25 cellular contexts compared by ENCODE assay signal in genomic region chr3:39005295-39005694, GRCh38. TPM values are rescaled to one million over a fixed set of nuclear protein-coding genes. Genes with fewer than 3 reads are reported as not detected.
DNase-seq lines count a peak whose midpoint lies in the region; ATAC-seq and TF ChIP-seq lines count a peak whose summit lies in the region.
"Had no signal": no experiment of that assay in that cellular context is flagged by ENCODE, and none has a peak within 500 bp of the region (broad histone marks: within the 10 kb centered on the region; RNA-seq: fewer than 3 reads in every experiment).

No MANE protein-coding gene starts in this region.

- peaks cover 2 to 4% of the 10 kb centered on the region in 2 experiments; a peak in 3 of 4 replicates for H3K4me1 Mint-ChIP-seq in H9
- peaks cover 3% of the 10 kb centered on the region for H3K4me1 Mint-ChIP-seq in chondrocyte (ENCODE audit: low read depth)
- H3K4me1 Mint-ChIP-seq: B cell; CD8-positive, alpha-beta memory T cell had no signal

- DNase-seq in H9 (no peak), chondrocyte (ENCODE audit: low spot score) (no peak), mesenchymal stem cell (no peak), Right ventricle myocardium inferior (ENCODE audit: missing footprints) (no peak), CD1c-positive myeloid dendritic cell (ENCODE audit: extremely low spot score) (no peak), A673 (ENCODE audit: low spot score) (no peak)
- DNase-seq: 8988T; CD4-positive, CD25-positive, alpha-beta regulatory T cell; CD8-positive, alpha-beta memory T cell; COR-L47; DMS 273 treated with DMSO at 0.1 percent for 48 hours; DMS53; DND-41; EL; HCEC 1CT; IMR-90 had no signal

- no peaks in the 10 kb centered on the region for H3K23me2 ChIP-seq in H9 (ENCODE audit: insufficient read length, low read depth, low read length, poor library complexity, severe bottlenecking)

- CTCF ChIA-PET in A673 (lab: Charles Lee): no interaction called here

- H3K23ac ChIP-seq in H9 (ENCODE audit: insufficient read length, low read depth, low read length) (no peak overlapping the region), mesenchymal stem cell (ENCODE audit: low read length in 2 of 2) (no peak overlapping the region)

- ATAC-seq in GM18511 (IDR thresholded peaks at IDR 0.05; ENCODE audit: unreplicated experiment) (peak; percentile 58), GM21825 (IDR thresholded peaks at IDR 0.05; ENCODE audit: unreplicated experiment) (no peak), Right ventricle myocardium inferior (no peak)
- ATAC-seq: K562 had no signal

- H2BK20ac ChIP-seq in H9 (ENCODE audit: low read depth, low read length, poor library complexity, severe bottlenecking): no peak overlapping the region

- H4K91ac ChIP-seq in H9 (ENCODE audit: insufficient read length, low read depth, low read length) (no peak overlapping the region), mesenchymal stem cell (ENCODE audit: low read length) (no peak overlapping the region)

- H3K9me3 ChIP-seq in H9 (ENCODE audit: control insufficient read depth, low read depth, low read length) (no peaks in the 10 kb centered on the region), mesenchymal stem cell (ENCODE audit: control insufficient read depth, low read length) (no peaks in the 10 kb centered on the region), A673 (ENCODE audit: low read depth, low read length, poor library complexity, severe bottlenecking) (no peaks in the 10 kb centered on the region)

- H3K79me1 ChIP-seq in H9 (ENCODE audit: insufficient read depth, low read depth, low read length, poor library complexity, severe bottlenecking) (no peaks in the 10 kb centered on the region), mesenchymal stem cell (replicated peaks; ENCODE audit: low read length, poor library complexity, severe bottlenecking) (no peaks in the 10 kb centered on the region)

- no peak overlapping the region for H3K9ac ChIP-seq in H9 (ENCODE audit: extremely low read depth, insufficient read length, low read length)
- no peak overlapping the region for H3K9ac ChIP-seq in mesenchymal stem cell (ENCODE audit: low read length)
- H3K9ac ChIP-seq: BLaER1 treated with 17β-estradiol and CSF1 and Interleukin-3, amounts not matched to agents 10 nM and 100 nM had no signal

- H2AK5ac ChIP-seq in H9 (ENCODE audit: insufficient read length, low read length) (no peak overlapping the region), mesenchymal stem cell (ENCODE audit: low read length, severe bottlenecking) (no peak overlapping the region)

- H3K27ac Mint-ChIP-seq in H9 (no peak overlapping the region), chondrocyte (ENCODE audit: unreplicated experiment) (peak overlapping the region; percentile 49)
- H3K27ac Mint-ChIP-seq: B cell; CD4-positive, CD25-positive, alpha-beta regulatory T cell; CD8-positive, alpha-beta memory T cell had no signal

- H3K4ac ChIP-seq in H9 (ENCODE audit: low read depth, low read length) (no peak overlapping the region), mesenchymal stem cell (ENCODE audit: low read depth in 1 of 2, low read length in 2 of 2) (no peak overlapping the region)

- H3K27me3 ChIP-seq in H9 (ENCODE audit: insufficient read depth, low read length): no peaks in the 10 kb centered on the region
- peaks cover 0 to 6% of the 10 kb centered on the region in 2 experiments for H3K27me3 ChIP-seq in mesenchymal stem cell (ENCODE audit: control insufficient read depth in 1 of 2, insufficient read depth in 1 of 2, low read length in 2 of 2)
- H3K27me3 ChIP-seq in A673 (replicated peaks; ENCODE audit: insufficient read depth, low read depth, low read length, poor library complexity): no peaks in the 10 kb centered on the region
- H3K27me3 ChIP-seq: BLaER1 treated with 17β-estradiol and CSF1 and Interleukin-3, amounts not matched to agents 10 nM and 100 nM had no signal

- H4K8ac ChIP-seq in H9 (replicated peaks; ENCODE audit: insufficient read length, low read depth, low read length) (no peak overlapping the region), mesenchymal stem cell (ENCODE audit: low read length) (no peak overlapping the region)

- H3K4me1 ChIP-seq in H9 (ENCODE audit: insufficient read depth, low read length): peaks cover 3% of the 10 kb centered on the region; the same call in 1 of the 2 replicates
- no peaks in the 10 kb centered on the region for H3K4me1 ChIP-seq in mesenchymal stem cell (ENCODE audit: control insufficient read depth, insufficient read depth, low read depth, low read length)
- H3K4me1 ChIP-seq in A673 (ENCODE audit: insufficient read depth, low read length, poor library complexity, severe bottlenecking): no peaks in the 10 kb centered on the region

- BruUV-seq in A673 (replicated peaks; lab: Mats Ljungman, UMichigan): no TSS peak

- intact Hi-C loops in Right ventricle myocardium inferior (cut with DNase I) (no loop called here), A673 (cut with micrococcal nuclease; ENCODE audit: unreplicated experiment) (loop anchor here (10.0 kb wide), 1 partner anchor 270 kb away; no protein-coding TSS in a partner anchor)

- no peak overlapping the region for H2AFZ ChIP-seq in H9 (ENCODE audit: low read length)
- no peak overlapping the region for H2AFZ ChIP-seq in mesenchymal stem cell (ENCODE audit: low read depth, low read length)

- peak overlapping the region; percentile 60 for H4K5ac ChIP-seq in H9 (ENCODE audit: insufficient read length, low read depth, low read length)

- H3K14ac ChIP-seq in H9 (ENCODE audit: insufficient read depth, low read length): no peak overlapping the region
- no peak overlapping the region for H3K14ac ChIP-seq in mesenchymal stem cell (ENCODE audit: low read length in 2 of 2)

- H2BK5ac ChIP-seq in H9 (ENCODE audit: insufficient read length, low read length): no peak overlapping the region
- H2BK5ac ChIP-seq in mesenchymal stem cell (ENCODE audit: low read depth, low read length, poor library complexity, severe bottlenecking): peak overlapping the region; percentile 66

- no peak overlapping the region for H2BK120ac ChIP-seq in H9 (ENCODE audit: low read depth, low read length, poor library complexity, severe bottlenecking)
- H2BK120ac ChIP-seq in mesenchymal stem cell (ENCODE audit: low read depth, low read length): no peak overlapping the region

- H3K36me3 Mint-ChIP-seq in H9 (ENCODE audit: insufficient read depth in 1 of 3, low read depth in 3 of 3) (no peaks in the 10 kb centered on the region), chondrocyte (ENCODE audit: low read depth) (no peaks in the 10 kb centered on the region)
- H3K36me3 Mint-ChIP-seq: CD4-positive, CD25-positive, alpha-beta regulatory T cell had no signal

- peaks cover 0 to 1% of the 10 kb centered on the region in 2 experiments; a peak in 3 of 5 replicates for H3K9me3 Mint-ChIP-seq in H9
- H3K9me3 Mint-ChIP-seq in chondrocyte (ENCODE audit: low read depth): peaks cover 6% of the 10 kb centered on the region

- POLR2A ChIA-PET in A673 (lab: Charles Lee; ENCODE audit: low non-redundant PET): no interaction called here

- no peaks in the 10 kb centered on the region for H3K36me3 ChIP-seq in mesenchymal stem cell (ENCODE audit: control insufficient read depth in 1 of 2, insufficient read depth in 2 of 2, low read depth in 1 of 2, low read length in 2 of 2)
- H3K36me3 ChIP-seq in A673 (ENCODE audit: insufficient read depth, low read length, poor library complexity, severe bottlenecking): no peaks in the 10 kb centered on the region
- H3K36me3 ChIP-seq: BLaER1 treated with 17β-estradiol and CSF1 and Interleukin-3, amounts not matched to agents 10 nM and 100 nM had no signal

- H3K27me3 Mint-ChIP-seq in H9 (ENCODE audit: low read depth): no peaks in the 10 kb centered on the region
- peaks cover 12% of the 10 kb centered on the region for H3K27me3 Mint-ChIP-seq in chondrocyte (ENCODE audit: low read depth)

- H3K27ac ChIP-seq in H9 (ENCODE audit: insufficient read length, low read depth, low read length) (no peak overlapping the region), mesenchymal stem cell (ENCODE audit: low read length, poor library complexity, severe bottlenecking) (peak overlapping the region; percentile 9), A673 (ENCODE audit: low read depth, low read length, poor library complexity, severe bottlenecking) (no peak overlapping the region)
- H3K27ac ChIP-seq: BLaER1 treated with 17β-estradiol and CSF1 and Interleukin-3, amounts not matched to agents 10 nM and 100 nM; HL-60 had no signal

- no CpG with 5 or more reads among the region's 2 CpGs for WGBS in H9 (ENCODE audit: extremely low coverage, insufficient read length, low lambda C conversion rate)
- 27% methylated on average over 2 of the region's 2 CpGs for WGBS in mesenchymal stem cell

- H3K4me3 ChIP-seq in mesenchymal stem cell (ENCODE audit: insufficient read depth in 1 of 2, low read depth in 1 of 2, low read length in 2 of 2) (no peak overlapping the region), A673 (ENCODE audit: low read depth, low read length, poor library complexity, severe bottlenecking) (no peak overlapping the region)
- H3K4me3 ChIP-seq: BLaER1 treated with 17β-estradiol and CSF1 and Interleukin-3, amounts not matched to agents 10 nM and 100 nM; K562 had no signal

- no peak overlapping the region for H2BK15ac ChIP-seq in H9 (ENCODE audit: low read depth, low read length)
- no peak overlapping the region for H2BK15ac ChIP-seq in mesenchymal stem cell (ENCODE audit: low read depth, poor library complexity, severe bottlenecking)

- H2BK12ac ChIP-seq in H9 (ENCODE audit: insufficient read length, low read depth, low read length): no peak overlapping the region
- no peak overlapping the region for H2BK12ac ChIP-seq in mesenchymal stem cell (ENCODE audit: low read length in 2 of 2)

- H3K18ac ChIP-seq in H9 (ENCODE audit: insufficient read length, low read depth, low read length): no peak overlapping the region
- no peak overlapping the region for H3K18ac ChIP-seq in mesenchymal stem cell (ENCODE audit: low read depth in 1 of 2, low read length in 2 of 2)

- H3K4me3 Mint-ChIP-seq in H9: no peak overlapping the region
- no peak overlapping the region for H3K4me3 Mint-ChIP-seq in chondrocyte (ENCODE audit: unreplicated experiment)
- H3K4me3 Mint-ChIP-seq: B cell; CD4-positive, CD25-positive, alpha-beta regulatory T cell; CD8-positive, alpha-beta memory T cell had no signal

- H3K56ac ChIP-seq in H9 (ENCODE audit: insufficient read length, low read depth, low read length): no peak overlapping the region

- H3T11ph ChIP-seq in H9 (ENCODE audit: low read length): no peak overlapping the region

- no peaks in the 10 kb centered on the region for H4K20me1 ChIP-seq in H9 (ENCODE audit: control insufficient read depth, insufficient read depth, insufficient read length)
- H4K20me1 ChIP-seq: BLaER1 treated with 17β-estradiol and CSF1 and Interleukin-3, amounts not matched to agents 10 nM and 100 nM had no signal

- no peak for TF ChIP-seq CTCF in H9 (conservative IDR thresholded peaks at IDR 0.05)
- no peak for TF ChIP-seq CTCF in chondrocyte (IDR thresholded peaks at IDR 0.05)
- no peak for TF ChIP-seq CTCF in A673 (conservative IDR thresholded peaks at IDR 0.05; ENCODE audit: low read depth, low read length)

- H3K79me2 ChIP-seq in H9 (ENCODE audit: insufficient read depth, low read length): no peaks in the 10 kb centered on the region

- H3K4me2 ChIP-seq in H9 (ENCODE audit: insufficient read depth, insufficient read length, low read length) (no peak overlapping the region), mesenchymal stem cell (ENCODE audit: low read length, poor library complexity, severe bottlenecking) (no peak overlapping the region)
- H3K4me2 ChIP-seq: BLaER1 treated with 17β-estradiol and CSF1 and Interleukin-3, amounts not matched to agents 10 nM and 100 nM had no signal

RNA-seq across cellular contexts. Expression of gene SCN11A, which starts 46.4 kb away (rescaled TPM):
- total RNA-seq in H9 (2021) (0.17 and 0.20 TPM in 2 replicates), chondrocyte (0.07 TPM in 1 of 3 replicates, not detected in the others), Right ventricle myocardium inferior (0.08 TPM), A673 (2021) (not detected in 2 replicates)
- polyA plus RNA-seq in mesenchymal stem cell (2013, experiment 1 of 2): 0.01 TPM
- 0.01 TPM for polyA plus RNA-seq in mesenchymal stem cell (2013, experiment 2 of 2)
- total RNA-seq: CD4-positive, CD25-positive, alpha-beta regulatory T cell; G401; H4; HT1080 had no signal
- polyA plus RNA-seq: CD8-positive, alpha-beta memory T cell had no signal

RNA-seq across cellular contexts. Expression of gene WDR48, which starts 46.5 kb away (rescaled TPM):
- total RNA-seq in H9 (2021): 49.3 and 52.7 TPM in 2 replicates
- total RNA-seq in chondrocyte: 23.2 to 35.6 TPM (median 31.8 TPM) in 3 replicates
- 18.1 TPM for polyA plus RNA-seq in mesenchymal stem cell (2013, experiment 1 of 2)
- polyA plus RNA-seq in mesenchymal stem cell (2013, experiment 2 of 2): 19.9 TPM
- total RNA-seq in Right ventricle myocardium inferior: 28.9 TPM
- total RNA-seq in A673 (2021): 19.2 and 19.3 TPM in 2 replicates
